16 cellular contexts compared by ENCODE assay signal in genomic region chr17:79907217-79907715, GRCh38.
"Had no signal": no experiment of that assay in that cellular context is flagged by ENCODE, and none has a peak within 500 bp of the region (broad histone marks: within the 10 kb centered on the region; RNA-seq: fewer than 3 reads in every experiment).

No MANE protein-coding gene starts in this region.

- H3K4me1 ChIP-seq: gastroesophageal sphincter, prostate gland, right atrium auricular region, vagina had no signal

- H3K4me1 Mint-ChIP-seq: central memory CD8-positive, alpha-beta T cell; nephron had no signal

- DNase-seq: activated CD4-positive, alpha-beta T cell treated with anti-CD3 and anti-CD28 coated beads for 1 hour; activated effector memory CD4-positive, alpha-beta T cell treated with anti-CD3 and anti-CD28 coated beads, Interleukin-2, amount 50 U/mL, for 16 hours; activated naive CD4-positive, alpha-beta T cell treated with anti-CD3 and anti-CD28 coated beads, Interleukin-2, amount 50 U/mL, for 16 hours; activated T-cell treated with anti-CD3 and anti-CD28 coated beads, Interleukin-2, amount 50 U/mL, for 72 hours; stimulated activated CD4-positive, alpha-beta T cell treated with anti-CD3 and anti-CD28 coated beads, Interleukin-2, amount 100 ng/mL, for 48 hours had no signal

- H3K4me3 Mint-ChIP-seq: activated T-cell treated with anti-CD3 and anti-CD28 coated beads, Interleukin-2, amount 50 U/mL, for 72 hours; central memory CD8-positive, alpha-beta T cell; nephron; stimulated activated naive CD8-positive, alpha-beta T cell treated with anti-CD3 and anti-CD28 coated beads, Interleukin-15, Interleukin-2, amounts not matched to agents 100 ng/mL and 50 ng/mL, for 24 hours; T-helper 1 cell treated with Interleukin-12 subunit alpha and Interleukin-12 subunit beta and Interleukin-4 antibody, amounts not matched to agents 30 μg/mL and 1 μg/mL, for 36 hours had no signal

- H3K9me3 Mint-ChIP-seq: activated T-cell treated with anti-CD3 and anti-CD28 coated beads, Interleukin-2, amount 50 U/mL, for 72 hours; central memory CD8-positive, alpha-beta T cell; nephron; stimulated activated naive CD8-positive, alpha-beta T cell treated with anti-CD3 and anti-CD28 coated beads, Interleukin-15, Interleukin-2, amounts not matched to agents 100 ng/mL and 50 ng/mL, for 24 hours; T-helper 1 cell treated with Interleukin-12 subunit alpha and Interleukin-12 subunit beta and Interleukin-4 antibody, amounts not matched to agents 30 μg/mL and 1 μg/mL, for 36 hours had no signal

- ATAC-seq: activated T-cell treated with anti-CD3 and anti-CD28 coated beads, Interleukin-2, amount 50 U/mL, for 72 hours; gastroesophageal sphincter had no signal

- H3K27ac ChIP-seq: coronary artery, gastroesophageal sphincter, prostate gland, right atrium auricular region, tibial nerve, vagina had no signal

- H3K27ac Mint-ChIP-seq: activated T-cell treated with anti-CD3 and anti-CD28 coated beads, Interleukin-2, amount 50 U/mL, for 72 hours; nephron; stimulated activated naive CD8-positive, alpha-beta T cell treated with anti-CD3 and anti-CD28 coated beads, Interleukin-15, Interleukin-2, amounts not matched to agents 100 ng/mL and 50 ng/mL, for 24 hours; T-helper 1 cell treated with Interleukin-12 subunit alpha and Interleukin-12 subunit beta and Interleukin-4 antibody, amounts not matched to agents 30 μg/mL and 1 μg/mL, for 36 hours had no signal

- H3K9me3 ChIP-seq: gastroesophageal sphincter, prostate gland, right atrium auricular region, tibial nerve, vagina had no signal

- H3K36me3 ChIP-seq: gastroesophageal sphincter, prostate gland, right atrium auricular region, tibial nerve, vagina had no signal

- H3K4me3 ChIP-seq: coronary artery, gastroesophageal sphincter, lung, prostate gland, right atrium auricular region, tibial nerve, vagina had no signal

- H3K27me3 ChIP-seq: right atrium auricular region, vagina had no signal
